In the genomic region with DNA sequence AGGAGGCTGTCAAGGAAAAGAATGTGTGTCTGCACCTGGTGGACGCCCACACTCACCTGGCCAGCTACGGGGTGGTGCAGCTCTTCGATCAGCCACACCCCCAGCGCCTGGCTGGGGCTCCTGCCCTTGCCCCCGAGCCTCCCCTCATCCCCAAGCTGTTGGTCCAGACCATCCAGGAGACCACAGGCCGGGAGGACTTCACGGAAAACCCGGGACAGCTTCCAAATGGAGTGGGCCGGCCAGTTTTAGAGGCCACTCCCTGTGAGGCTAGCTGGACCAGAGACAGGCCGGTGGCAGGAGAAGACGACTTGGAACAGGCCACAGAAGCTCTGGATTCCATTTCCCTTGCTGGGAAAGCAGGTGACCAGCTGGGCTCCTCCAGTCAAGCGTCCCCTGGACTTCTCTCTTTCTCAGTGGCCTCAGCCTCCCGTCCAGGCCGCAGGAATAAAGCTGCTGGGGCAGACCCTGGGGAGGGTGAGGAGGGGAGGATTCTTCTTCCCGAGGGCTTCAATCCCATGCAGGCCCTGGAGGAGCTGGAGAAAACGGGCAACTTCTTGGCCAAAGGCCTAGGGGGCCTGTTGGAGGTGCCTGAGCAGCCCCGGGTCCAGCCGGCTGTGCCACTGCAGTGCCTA, we compare ENCODE assay signal across 12 cellular contexts.
"Had no signal": no experiment of that assay in that cellular context is flagged by ENCODE, and none has a peak within 500 bp of the region (broad histone marks: within the 10 kb centered on the region; RNA-seq: fewer than 3 reads in every experiment).

No MANE protein-coding gene starts in this region.

- ATAC-seq: pancreas had no signal

- H3K9me3 ChIP-seq: esophagus muscularis mucosa, pancreas, tibial nerve, vagina had no signal

- H3K4me3 ChIP-seq: esophagus muscularis mucosa, neural progenitor cell, pancreas, skin epidermis, tibial nerve, vagina had no signal

- H3K36me3 Mint-ChIP-seq: neural progenitor cell had no signal

- H3K27ac ChIP-seq: esophagus muscularis mucosa, neural progenitor cell, pancreas had no signal

- H3K9me3 Mint-ChIP-seq: activated naive CD4-positive, alpha-beta T cell treated with anti-CD3 and anti-CD28 coated beads, Interleukin-2, amount 50 U/mL, for 24 hours; neural progenitor cell had no signal

- H3K4me3 Mint-ChIP-seq: activated naive CD4-positive, alpha-beta T cell treated with anti-CD3 and anti-CD28 coated beads, Interleukin-2, amount 50 U/mL, for 24 hours; neural progenitor cell had no signal

- H3K4me1 ChIP-seq: neural progenitor cell had no signal

- H3K9ac ChIP-seq: neural progenitor cell had no signal

- DNase-seq: activated CD4-positive, alpha-beta T cell treated with anti-CD3 and anti-CD28 coated beads for 1 hour; activated CD8-positive, alpha-beta memory T cell treated with anti-CD3 and anti-CD28 coated beads for 24 hours; mesenchymal stem cell; retina; T1000 had no signal

- H3K27me3 ChIP-seq: esophagus muscularis mucosa, neural progenitor cell, pancreas, tibial nerve, vagina had no signal

- H3K4me2 ChIP-seq: neural progenitor cell had no signal

- H3K27me3 Mint-ChIP-seq: activated naive CD4-positive, alpha-beta T cell treated with anti-CD3 and anti-CD28 coated beads, Interleukin-2, amount 50 U/mL, for 24 hours had no signal

- H3K27ac Mint-ChIP-seq: activated naive CD4-positive, alpha-beta T cell treated with anti-CD3 and anti-CD28 coated beads, Interleukin-2, amount 50 U/mL, for 24 hours; neural progenitor cell had no signal

- H3K36me3 ChIP-seq: neural progenitor cell had no signal
